In the genomic region with DNA sequence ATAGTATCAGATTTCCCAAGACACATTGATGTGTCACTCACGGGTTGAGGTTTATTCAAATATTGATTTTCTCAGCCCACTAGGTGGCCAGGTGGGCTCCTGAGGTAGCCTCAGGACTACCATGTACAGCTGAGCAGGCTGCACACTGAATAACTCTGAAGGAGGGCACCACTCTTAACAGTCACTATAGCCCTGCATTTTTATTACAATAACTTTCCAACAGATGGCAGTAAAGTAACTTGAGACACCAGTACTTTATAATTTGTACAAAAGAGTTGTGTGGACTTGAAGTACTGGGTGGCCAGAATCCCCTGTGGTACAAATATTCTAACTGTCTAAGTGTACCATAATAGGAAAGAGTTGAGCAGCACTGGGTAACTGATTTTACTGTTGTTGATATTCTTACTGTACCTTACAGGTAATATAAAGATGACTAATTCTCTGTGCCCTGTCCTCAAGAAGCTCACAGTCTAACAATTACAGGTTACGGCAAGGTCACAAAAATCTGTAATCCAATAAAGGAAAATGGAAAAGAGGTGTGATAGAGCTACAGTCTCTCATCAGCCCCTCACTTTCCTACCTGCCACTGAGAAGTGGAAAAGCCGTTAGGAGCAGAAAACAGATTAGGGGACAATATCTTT, we compare ENCODE assay signal across 8 cellular contexts.
DNase-seq lines count a peak whose midpoint lies in the region; ATAC-seq and TF ChIP-seq lines count a peak whose summit lies in the region.

No MANE protein-coding gene starts in this region.

- H3K9me3 ChIP-seq in T-helper 17 cell (ENCODE audit: control insufficient read depth, low read length, poor library complexity, severe bottlenecking), result no peaks in the 10 kb centered on the region

- H3K4me3 ChIP-seq in LNCaP clone FGC (ENCODE audit: low read depth, low read length), result no peak overlapping the region

- no peaks in the 10 kb centered on the region for H3K9me3 Mint-ChIP-seq in stimulated activated effector memory CD8-positive, alpha-beta T cell treated with anti-CD3 and anti-CD28 coated beads, Interleukin-12 subunit alpha, Interleukin-12 subunit beta, amount 100 ng/mL, for 72 hours

- peaks cover 3% of the 10 kb centered on the region for H3K36me3 Mint-ChIP-seq in T-helper 17 cell (ENCODE audit: low read depth)
- peaks cover 14% of the 10 kb centered on the region for H3K36me3 Mint-ChIP-seq in stimulated activated effector memory CD8-positive, alpha-beta T cell treated with anti-CD3 and anti-CD28 coated beads, Interleukin-12 subunit alpha, Interleukin-12 subunit beta, amount 100 ng/mL, for 72 hours

- peak; percentile 9 for DNase-seq in NCI-H2029 treated with DMSO at 0.1 percent for 48 hours (lab: John Stamatoyannopoulos, UW)
- DNase-seq in NCI-H2029 (lab: John Stamatoyannopoulos, UW), result no peak
- DNase-seq in LNCaP clone FGC (ENCODE audit: low read depth), result no peak
- DNase-seq in T-helper 17 cell, result no peak
- no peak for DNase-seq in left cardiac atrium
- no peak for DNase-seq in stimulated activated effector memory CD8-positive, alpha-beta T cell treated with anti-CD3 and anti-CD28 coated beads, Interleukin-12 subunit alpha, Interleukin-12 subunit beta, amount 100 ng/mL, for 72 hours (ENCODE audit: low spot score in 2 of 2)

- H3K4me3 Mint-ChIP-seq in T-helper 17 cell, result no peak overlapping the region
- no peak overlapping the region for H3K4me3 Mint-ChIP-seq in stimulated activated effector memory CD8-positive, alpha-beta T cell treated with anti-CD3 and anti-CD28 coated beads, Interleukin-12 subunit alpha, Interleukin-12 subunit beta, amount 100 ng/mL, for 72 hours

- ATAC-seq in T-helper 17 cell (peak; percentile 52), left cardiac atrium (peak; percentile 70 to 78), HG02623 (IDR thresholded peaks at IDR 0.05; ENCODE audit: unreplicated experiment) (no peak), GM18520 (IDR thresholded peaks at IDR 0.05; ENCODE audit: unreplicated experiment) (no peak)
- peak; percentile 61 for ATAC-seq in stimulated activated effector memory CD8-positive, alpha-beta T cell treated with anti-CD3 and anti-CD28 coated beads, Interleukin-12 subunit alpha, Interleukin-12 subunit beta, amount 100 ng/mL, for 72 hours

- TF ChIP-seq CTCF in LNCaP clone FGC (IDR thresholded peaks at IDR 0.05; ENCODE audit: control insufficient read depth, extremely low read depth, insufficient read depth), result peak; percentile 38

- H3K27ac Mint-ChIP-seq in T-helper 17 cell, result no peak overlapping the region
- no peak overlapping the region for H3K27ac Mint-ChIP-seq in stimulated activated effector memory CD8-positive, alpha-beta T cell treated with anti-CD3 and anti-CD28 coated beads, Interleukin-12 subunit alpha, Interleukin-12 subunit beta, amount 100 ng/mL, for 72 hours

- intact Hi-C loops in left cardiac atrium (cut with DNase I), result loop anchor here in 1 of 2 donors (5.0 kb wide), 2 partner anchors 97 to 632 kb away; no protein-coding TSS in a partner anchor

- no peaks in the 10 kb centered on the region for H3K27me3 Mint-ChIP-seq in T-helper 17 cell

- no peaks in the 10 kb centered on the region for H3K4me1 Mint-ChIP-seq in T-helper 17 cell
- H3K4me1 Mint-ChIP-seq in stimulated activated effector memory CD8-positive, alpha-beta T cell treated with anti-CD3 and anti-CD28 coated beads, Interleukin-12 subunit alpha, Interleukin-12 subunit beta, amount 100 ng/mL, for 72 hours, result no peaks in the 10 kb centered on the region

Comparison
In these comparisons a context has a peak if more than half of its experiments do, and no peak if none do; other contexts are left out.
1. ATAC-seq: peak in T-helper 17 cell (single experiment), left cardiac atrium (2 of 2) and stimulated activated effector memory CD8-positive, alpha-beta T cell treated with anti-CD3 and anti-CD28 coated beads, Interleukin-12 subunit alpha, Interleukin-12 subunit beta, amount 100 ng/mL, for 72 hours (single experiment); none in HG02623 (single experiment) and GM18520 (single experiment).